In the genomic region with DNA sequence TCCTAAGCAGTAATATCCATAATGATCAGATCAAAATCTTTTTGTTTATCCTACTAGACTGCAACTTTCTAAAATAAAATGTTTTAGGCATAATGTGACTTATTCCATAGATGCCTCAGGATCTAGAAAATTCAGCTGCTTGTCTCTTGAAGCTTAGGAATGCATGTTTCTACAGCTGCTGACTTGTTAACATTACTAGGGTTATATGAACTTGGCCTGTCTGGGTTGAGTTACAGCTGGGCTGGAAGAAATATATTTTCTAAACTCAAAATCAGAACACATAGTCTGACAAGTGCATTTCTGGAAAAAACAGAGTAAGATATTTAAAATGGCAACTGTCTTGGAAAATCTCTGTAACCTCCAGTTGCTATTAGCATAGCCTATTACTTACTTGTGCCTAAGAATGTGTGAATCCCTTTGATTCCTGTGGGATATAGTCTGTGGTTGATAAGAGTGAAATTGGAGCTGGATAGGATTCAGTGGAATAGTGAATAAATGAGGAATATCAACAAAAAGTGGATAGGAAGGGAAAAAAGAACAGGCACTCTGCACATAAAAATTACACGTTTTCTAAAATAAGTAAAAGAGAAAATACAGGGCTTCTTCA, we compare ENCODE assay signal across 21 cellular contexts.
DNase-seq lines count a peak whose midpoint lies in the region; ATAC-seq and TF ChIP-seq lines count a peak whose summit lies in the region.
"Had no signal": no experiment of that assay in that cellular context is flagged by ENCODE, and none has a peak within 500 bp of the region (broad histone marks: within the 10 kb centered on the region; RNA-seq: fewer than 3 reads in every experiment).

No MANE protein-coding gene starts in this region.

- TF ChIP-seq CTCF in GM23338 (conservative IDR thresholded peaks at IDR 0.05; ENCODE audit: low read depth in 2 of 2) (no peak), ascending aorta (IDR thresholded peaks at IDR 0.05) (no peak), sigmoid colon (IDR thresholded peaks at IDR 0.05) (no peak)

- H3K23ac ChIP-seq in mesenchymal stem cell (ENCODE audit: low read length in 2 of 2) = no peak overlapping the region

- H3K27ac Mint-ChIP-seq in GM23338 = peak overlapping the region; percentile 18; the same call in 1 of the 2 replicates
- H3K27ac Mint-ChIP-seq in activated CD8-positive, alpha-beta T cell treated with anti-CD3 and anti-CD28 coated beads, Interleukin-2, amount 10 ng/mL, durations not matched to agents 7 days and 5 days = no peak overlapping the region
- H3K27ac Mint-ChIP-seq in activated T-cell treated with anti-CD3 and anti-CD28 coated beads, Interleukin-2, amount 50 U/mL, for 72 hours = no peak overlapping the region
- H3K27ac Mint-ChIP-seq: B cell, CD14-positive monocyte had no signal

- H3K9me2 ChIP-seq in GM23338 (ENCODE audit: insufficient read depth) = peaks cover 10% of the 10 kb centered on the region; the same call in 1 of the 2 replicates

- no peak overlapping the region for H3K18ac ChIP-seq in mesenchymal stem cell (ENCODE audit: low read depth in 1 of 2, low read length in 2 of 2)

- H4K8ac ChIP-seq in mesenchymal stem cell (ENCODE audit: low read length) = no peak overlapping the region

- WGBS in mesenchymal stem cell = 88% methylated on average over 1 of the region's 1 CpG
- WGBS in sigmoid colon, 2 donors = 58 to 69% methylated on average over 1 of the region's 1 CpG

- H3K9me3 ChIP-seq in ascending aorta (no peaks in the 10 kb centered on the region), mesenchymal stem cell (ENCODE audit: control insufficient read depth, low read length) (no peaks in the 10 kb centered on the region), sigmoid colon (no peaks in the 10 kb centered on the region)
- H3K9me3 ChIP-seq: A549 had no signal

- H2BK5ac ChIP-seq in mesenchymal stem cell (ENCODE audit: low read depth, low read length, poor library complexity, severe bottlenecking) = no peak overlapping the region

- no peak overlapping the region for H3K4ac ChIP-seq in mesenchymal stem cell (ENCODE audit: low read depth in 1 of 2, low read length in 2 of 2)

- H4K20me1 ChIP-seq in GM23338 (replicated peaks; ENCODE audit: insufficient read depth) = no peaks in the 10 kb centered on the region

- no peaks in the 10 kb centered on the region for H3K36me3 ChIP-seq in GM23338 (ENCODE audit: insufficient read depth)
- H3K36me3 ChIP-seq in ascending aorta = no peaks in the 10 kb centered on the region
- H3K36me3 ChIP-seq in mesenchymal stem cell (ENCODE audit: control insufficient read depth in 1 of 2, insufficient read depth in 2 of 2, low read depth in 1 of 2, low read length in 2 of 2) = no peaks in the 10 kb centered on the region
- H3K36me3 ChIP-seq in sigmoid colon = no peaks in the 10 kb centered on the region

- no peak overlapping the region for H3K4me3 Mint-ChIP-seq in GM23338
- H3K4me3 Mint-ChIP-seq in activated CD8-positive, alpha-beta T cell treated with anti-CD3 and anti-CD28 coated beads, Interleukin-2, amount 10 ng/mL, durations not matched to agents 7 days and 5 days = no peak overlapping the region
- no peak overlapping the region for H3K4me3 Mint-ChIP-seq in activated T-cell treated with anti-CD3 and anti-CD28 coated beads, Interleukin-2, amount 50 U/mL, for 72 hours
- H3K4me3 Mint-ChIP-seq: B cell, CD14-positive monocyte had no signal

- H3F3A ChIP-seq in GM23338 (replicated peaks; ENCODE audit: low read depth) = no peaks in the 10 kb centered on the region

- peaks cover 2% of the 10 kb centered on the region for H3K27me3 Mint-ChIP-seq in GM23338 (ENCODE audit: insufficient read depth, low read depth, poor library complexity)
- H3K27me3 Mint-ChIP-seq in activated CD8-positive, alpha-beta T cell treated with anti-CD3 and anti-CD28 coated beads, Interleukin-2, amount 10 ng/mL, durations not matched to agents 7 days and 5 days (ENCODE audit: low read depth) = peaks cover 4% of the 10 kb centered on the region
- peaks cover 13% of the 10 kb centered on the region for H3K27me3 Mint-ChIP-seq in activated T-cell treated with anti-CD3 and anti-CD28 coated beads, Interleukin-2, amount 50 U/mL, for 72 hours (ENCODE audit: low read depth)

- POLR2A ChIA-PET in activated CD8-positive, alpha-beta T cell treated with anti-CD3 and anti-CD28 coated beads, Interleukin-2, amount 10 ng/mL, durations not matched to agents 7 days and 5 days (lab: Charles Lee) = no interaction called here

- H2BK120ac ChIP-seq in mesenchymal stem cell (ENCODE audit: low read depth, low read length) = no peak overlapping the region

- intact Hi-C loops in ascending aorta (cut with DNase I) (no loop called here), sigmoid colon (cut with DNase I) (no loop called here)

- no peak overlapping the region for H3K4me2 ChIP-seq in GM23338
- no peak overlapping the region for H3K4me2 ChIP-seq in mesenchymal stem cell (ENCODE audit: low read length, poor library complexity, severe bottlenecking)
- H3K4me2 ChIP-seq: A549 had no signal

- no peak overlapping the region for H2BK12ac ChIP-seq in mesenchymal stem cell (ENCODE audit: low read length in 2 of 2)

- H3K14ac ChIP-seq in mesenchymal stem cell (ENCODE audit: low read length in 2 of 2) = no peak overlapping the region

- no peak overlapping the region for H4K91ac ChIP-seq in mesenchymal stem cell (ENCODE audit: low read length)

- no peak overlapping the region for H2AK5ac ChIP-seq in mesenchymal stem cell (ENCODE audit: low read length, severe bottlenecking)

- no peak for TF ChIP-seq EP300 in sigmoid colon (IDR thresholded peaks at IDR 0.05)

- peaks cover 6% of the 10 kb centered on the region; the same call in 1 of the 2 replicates for H3K4me1 ChIP-seq in GM23338 (ENCODE audit: insufficient read depth)
- peaks cover 4 to 24% of the 10 kb centered on the region in 2 donors for H3K4me1 ChIP-seq in ascending aorta
- no peaks in the 10 kb centered on the region for H3K4me1 ChIP-seq in mesenchymal stem cell (ENCODE audit: control insufficient read depth, insufficient read depth, low read depth, low read length)
- H3K4me1 ChIP-seq in sigmoid colon = peaks cover 0 to 21% (median 14%) of the 10 kb centered on the region in 4 donors
- H3K4me1 ChIP-seq: A549 had no signal

- CTCF ChIA-PET in activated CD8-positive, alpha-beta T cell treated with anti-CD3 and anti-CD28 coated beads, Interleukin-2, amount 10 ng/mL, durations not matched to agents 7 days and 5 days (lab: Charles Lee) = no interaction called here

- no peak overlapping the region for H3K27ac ChIP-seq in GM23338 (ENCODE audit: low read depth)
- peak overlapping the region; percentile 60 to 67 for H3K27ac ChIP-seq in ascending aorta
- no peak overlapping the region for H3K27ac ChIP-seq in mesenchymal stem cell (ENCODE audit: low read length, poor library complexity, severe bottlenecking)
- peak overlapping the region in 3 of 4 donors; percentile 23 to 53 (median 24) for H3K27ac ChIP-seq in sigmoid colon
- H3K27ac ChIP-seq: A549, RWPE1, SK-N-MC had no signal

- no peak for ATAC-seq in GM23338
- ATAC-seq in activated CD8-positive, alpha-beta T cell treated with anti-CD3 and anti-CD28 coated beads, Interleukin-2, amount 10 ng/mL, durations not matched to agents 7 days and 5 days = no peak
- ATAC-seq in activated T-cell treated with anti-CD3 and anti-CD28 coated beads, Interleukin-2, amount 50 U/mL, for 72 hours (replicated peaks in 1 of 2) = no peak
- ATAC-seq: A549, K562 had no signal

- H3K4me3 ChIP-seq in GM23338 (no peak overlapping the region), ascending aorta (no peak overlapping the region), mesenchymal stem cell (ENCODE audit: insufficient read depth in 1 of 2, low read depth in 1 of 2, low read length in 2 of 2) (no peak overlapping the region), sigmoid colon (no peak overlapping the region)
- H3K4me3 ChIP-seq: A549, K562, SK-N-MC had no signal

- H3K79me1 ChIP-seq in mesenchymal stem cell (replicated peaks; ENCODE audit: low read length, poor library complexity, severe bottlenecking) = no peaks in the 10 kb centered on the region

- DNase-seq in GM23338 (ENCODE audit: low spot score) (no peak), ascending aorta (ENCODE audit: low spot score in 2 of 2) (no peak), mesenchymal stem cell (peak; percentile 7), sigmoid colon (no peak), cerebellar cortex (ENCODE audit: low spot score) (no peak)
- no peak for DNase-seq in activated CD8-positive, alpha-beta T cell treated with anti-CD3 and anti-CD28 coated beads, Interleukin-2, amount 10 ng/mL, durations not matched to agents 7 days and 5 days
- DNase-seq in activated T-cell treated with anti-CD3 and anti-CD28 coated beads, Interleukin-2, amount 50 U/mL, for 72 hours = no peak
- DNase-seq: DMS79; NCI-H1092 treated with DMSO at 0.1 percent for 48 hours; NCI-H146; NCI-H2029 treated with DMSO at 0.1 percent for 48 hours; NCI-H226; NCI-H774; NK-92 treated with Interleukin-12 subunit alpha and Interleukin-12 subunit beta, amount 100 ng/mL, for 24 hours; SHP77 treated with DMSO at 0.1 percent for 48 hours had no signal

- H3K4me1 Mint-ChIP-seq in GM23338 = peaks cover 8% of the 10 kb centered on the region
- no peaks in the 10 kb centered on the region for H3K4me1 Mint-ChIP-seq in activated CD8-positive, alpha-beta T cell treated with anti-CD3 and anti-CD28 coated beads, Interleukin-2, amount 10 ng/mL, durations not matched to agents 7 days and 5 days (ENCODE audit: low read depth)
- no peaks in the 10 kb centered on the region for H3K4me1 Mint-ChIP-seq in activated T-cell treated with anti-CD3 and anti-CD28 coated beads, Interleukin-2, amount 50 U/mL, for 72 hours (ENCODE audit: low read depth)
- H3K4me1 Mint-ChIP-seq: B cell, CD14-positive monocyte had no signal

- no peak overlapping the region for H2BK15ac ChIP-seq in mesenchymal stem cell (ENCODE audit: low read depth, poor library complexity, severe bottlenecking)

- TF ChIP-seq POLR2A in sigmoid colon (IDR thresholded peaks at IDR 0.05) = no peak

- H2AFZ ChIP-seq in GM23338 (peak overlapping the region; percentile 40; the same call in 1 of the 2 replicates), mesenchymal stem cell (ENCODE audit: low read depth, low read length) (no peak overlapping the region)

- H3K9ac ChIP-seq in mesenchymal stem cell (ENCODE audit: low read length) = no peak overlapping the region

- H3K27me3 ChIP-seq in GM23338 (ENCODE audit: insufficient read depth) = no peaks in the 10 kb centered on the region
- no peaks in the 10 kb centered on the region for H3K27me3 ChIP-seq in ascending aorta
- no peaks in the 10 kb centered on the region for H3K27me3 ChIP-seq in mesenchymal stem cell (ENCODE audit: control insufficient read depth in 1 of 2, insufficient read depth in 1 of 2, low read length in 2 of 2)
- H3K27me3 ChIP-seq in sigmoid colon = no peaks in the 10 kb centered on the region

- peaks cover 5% of the 10 kb centered on the region; the same call in 1 of the 3 replicates for H3K36me3 Mint-ChIP-seq in GM23338 (ENCODE audit: low read depth)
- no peaks in the 10 kb centered on the region for H3K36me3 Mint-ChIP-seq in activated CD8-positive, alpha-beta T cell treated with anti-CD3 and anti-CD28 coated beads, Interleukin-2, amount 10 ng/mL, durations not matched to agents 7 days and 5 days (ENCODE audit: low read depth)
- H3K36me3 Mint-ChIP-seq in activated T-cell treated with anti-CD3 and anti-CD28 coated beads, Interleukin-2, amount 50 U/mL, for 72 hours (ENCODE audit: insufficient read depth in 2 of 2) = no peaks in the 10 kb centered on the region
- H3K36me3 Mint-ChIP-seq: CD14-positive monocyte had no signal

- H3K79me2 ChIP-seq in GM23338 (replicated peaks; ENCODE audit: insufficient read depth) = no peaks in the 10 kb centered on the region

- H3K9me3 Mint-ChIP-seq in GM23338 = no peaks in the 10 kb centered on the region; the same call in 2 of the 3 replicates
- no peaks in the 10 kb centered on the region for H3K9me3 Mint-ChIP-seq in activated CD8-positive, alpha-beta T cell treated with anti-CD3 and anti-CD28 coated beads, Interleukin-2, amount 10 ng/mL, durations not matched to agents 7 days and 5 days (ENCODE audit: insufficient read depth)
- H3K9me3 Mint-ChIP-seq in activated T-cell treated with anti-CD3 and anti-CD28 coated beads, Interleukin-2, amount 50 U/mL, for 72 hours = no peaks in the 10 kb centered on the region

Comparison
In these comparisons a context has a peak if more than half of its experiments do, and no peak if none do; other contexts are left out.
1. H3K27ac ChIP-seq: peak in ascending aorta (2 of 2) and sigmoid colon (3 of 4); none in GM23338 (single experiment) and mesenchymal stem cell (single experiment).